ENCODE assay signal across 8 cellular contexts in genomic region chr10:1047937-1048336, GRCh38. TPM values are rescaled to one million over a fixed set of nuclear protein-coding genes. Genes with fewer than 3 reads are reported as not detected.
DNase-seq lines count a peak whose midpoint lies in the region; ATAC-seq and TF ChIP-seq lines count a peak whose summit lies in the region.

No MANE protein-coding gene starts in this region.

- H3K27me3 ChIP-seq in brain microvascular endothelial cell (replicated peaks) (no peaks in the 10 kb centered on the region), mesendoderm (ENCODE audit: insufficient read depth, low read length, poor library complexity) (no peaks in the 10 kb centered on the region)

- ATAC-seq in HG03378 (IDR thresholded peaks at IDR 0.05; ENCODE audit: unreplicated experiment) (no peak), HG02678 (IDR thresholded peaks at IDR 0.05; ENCODE audit: unreplicated experiment) (no peak)

- H3K4me1 ChIP-seq in mesendoderm (ENCODE audit: control insufficient read depth, low read depth, low read length): peaks cover 10% of the 10 kb centered on the region

- TF ChIP-seq CTCF in AG10803 (conservative IDR thresholded peaks at IDR 0.05; ENCODE audit: low read length) (no peak), brain microvascular endothelial cell (IDR thresholded peaks at IDR 0.05; ENCODE audit: low read depth, low read length, missing control alignments) (no peak), GM13976 (IDR thresholded peaks at IDR 0.05; ENCODE audit: borderline replicate concordance, control extremely low read depth, extremely low read depth, insufficient read depth, missing control alignments) (no peak)

- no peak overlapping the region for H4K5ac ChIP-seq in mesendoderm (ENCODE audit: low read length)

- H3K4me3 ChIP-seq in AG10803 (ENCODE audit: low read length) (peak overlapping the region; percentile 92), brain microvascular endothelial cell (ENCODE audit: low read depth, low read length) (peak overlapping the region; percentile 100), mesendoderm (ENCODE audit: low read length) (peak overlapping the region; percentile 100)
- peak overlapping the region; percentile 99 for H3K4me3 ChIP-seq in Jurkat, Clone E6-1 (ENCODE audit: low read length)

- H3K27ac ChIP-seq in brain microvascular endothelial cell: peak overlapping the region; percentile 97
- peak overlapping the region; percentile 96 for H3K27ac ChIP-seq in mesendoderm (ENCODE audit: low read depth, low read length)

- H2BK120ac ChIP-seq in mesendoderm (ENCODE audit: low read depth, low read length): no peak overlapping the region

- H3K4me2 ChIP-seq in mesendoderm (ENCODE audit: low read length): peak overlapping the region; percentile 89

- H3K18ac ChIP-seq in mesendoderm (ENCODE audit: low read length): no peak overlapping the region

- H2BK15ac ChIP-seq in mesendoderm (replicated peaks; ENCODE audit: low read depth): no peak overlapping the region

- peak overlapping the region; percentile 86 for H3K23ac ChIP-seq in mesendoderm (ENCODE audit: low read length)

- H2BK5ac ChIP-seq in mesendoderm (ENCODE audit: low read length): peak overlapping the region; percentile 91

- H4K8ac ChIP-seq in mesendoderm (ENCODE audit: low read depth, low read length): no peak overlapping the region

- peaks cover 20% of the 10 kb centered on the region for H3K79me1 ChIP-seq in mesendoderm (ENCODE audit: low read length)

- H3K4ac ChIP-seq in mesendoderm (ENCODE audit: low read depth, low read length): peak overlapping the region; percentile 74

- H3K56ac ChIP-seq in mesendoderm (ENCODE audit: low read length): peak overlapping the region; percentile 100

- no CpG with 5 or more reads among the region's 15 CpGs for WGBS in mesendoderm (ENCODE audit: extremely low coverage, insufficient coverage, low lambda C conversion rate)

- H3K36me3 ChIP-seq in brain microvascular endothelial cell (replicated peaks) (peaks cover 9% of the 10 kb centered on the region), mesendoderm (ENCODE audit: control insufficient read depth, insufficient read depth, low read length) (peaks cover 6% of the 10 kb centered on the region)

- peak overlapping the region; percentile 100 for H3K9ac ChIP-seq in mesendoderm (ENCODE audit: low read length)

- in situ Hi-C loops in brain microvascular endothelial cell (cut with HindIII; ENCODE audit: low pct_ligation_motif_present, low sequenced_read_pairs) (no loop called here), GM13976 (cut with MboI; ENCODE audit: low sequenced_read_pairs, unreplicated experiment) (no loop called here)

- H3K79me2 ChIP-seq in mesendoderm (ENCODE audit: control insufficient read depth, insufficient read depth, low read length): peaks cover 56% of the 10 kb centered on the region

- DNase-seq in AG10803 (ENCODE audit: low read depth): no peak
- no peak for DNase-seq in Jurkat, Clone E6-1 (ENCODE audit: low read depth, low spot score)
- no peak for DNase-seq in brain microvascular endothelial cell
- DNase-seq in mesendoderm: peak; percentile 43
- no peak for DNase-seq in activated effector memory CD4-positive, alpha-beta T cell treated with anti-CD3 and anti-CD28 coated beads, Interleukin-2, amount 50 U/mL, for 16 hours
- no peak for DNase-seq in GM13976 (ENCODE audit: low spot score)

- H2AK5ac ChIP-seq in mesendoderm (ENCODE audit: low read length): peak overlapping the region; percentile 98

RNA-seq across cellular contexts. Expression of gene IDI1, which starts 1.0 kb away (rescaled TPM):
- polyA plus RNA-seq in Jurkat, Clone E6-1 (2012; ENCODE audit: insufficient read depth, insufficient read length): 72.8 TPM
- 131 TPM for polyA plus RNA-seq in mesendoderm (2013, experiment 1 of 2)
- 142 TPM for polyA plus RNA-seq in mesendoderm (2013, experiment 2 of 2)

RNA-seq across cellular contexts. Expression of gene WDR37, which starts 8.2 kb away (rescaled TPM):
- 9.0 TPM for polyA plus RNA-seq in Jurkat, Clone E6-1 (2012; ENCODE audit: insufficient read depth, insufficient read length)
- polyA plus RNA-seq in mesendoderm (2013, experiment 1 of 2): 5.2 TPM
- polyA plus RNA-seq in mesendoderm (2013, experiment 2 of 2): 5.4 TPM

RNA-seq across cellular contexts. Expression of gene IDI2, which starts 22.3 kb away (rescaled TPM):
- not detected for polyA plus RNA-seq in Jurkat, Clone E6-1 (2012; ENCODE audit: insufficient read depth, insufficient read length)
- polyA plus RNA-seq in mesendoderm (2013, experiment 1 of 2): not detected
- polyA plus RNA-seq in mesendoderm (2013, experiment 2 of 2): not detected

RNA-seq across cellular contexts. Expression of gene GTPBP4, which starts 59.7 kb away (rescaled TPM):
- polyA plus RNA-seq in Jurkat, Clone E6-1 (2012; ENCODE audit: insufficient read depth, insufficient read length): 155 TPM
- 66.3 TPM for polyA plus RNA-seq in mesendoderm (2013, experiment 1 of 2)
- polyA plus RNA-seq in mesendoderm (2013, experiment 2 of 2): 64.8 TPM
